In genomic region chr5:36659406-36659805, GRCh38 we compare ENCODE assay signal across 3 cellular contexts.
TF ChIP-seq lines count a peak whose summit lies in the region.

No MANE protein-coding gene starts in this region.

TF ChIP-seq in GM23338, 12 proteins besides CTCF, POLR2A, EP300 and RAD21 (continued from another document and continues in another):
- no peak for TF ChIP-seq NANOG (IDR thresholded peaks at IDR 0.05; ENCODE audit: borderline replicate concordance)
- no peak for TF ChIP-seq EZH2phosphoT487 (IDR thresholded peaks at IDR 0.05; ENCODE audit: unreplicated experiment)
- no peak for TF ChIP-seq ZNF114 (CRISPR knock-in tag; IDR thresholded peaks at IDR 0.05)
- no peak for TF ChIP-seq CREB1 (CRISPR knock-in tag; IDR thresholded peaks at IDR 0.05; ENCODE audit: low read depth)
- TF ChIP-seq ETS1 (IDR thresholded peaks at IDR 0.05), result no peak

TF ChIP-seq in K562, 482 proteins besides CTCF, POLR2A, EP300 and RAD21:
- TF ChIP-seq PHB2 (IDR thresholded peaks at IDR 0.05; ENCODE audit: low read depth), result no peak
- no peak for TF ChIP-seq LARP7 (IDR thresholded peaks at IDR 0.05)
- no peak for TF ChIP-seq DNMT1 (IDR thresholded peaks at IDR 0.05)
- TF ChIP-seq ZNF668 (CRISPR knock-in tag; IDR thresholded peaks at IDR 0.05), result no peak
- no peak for TF ChIP-seq ZBTB34 (CRISPR knock-in tag; IDR thresholded peaks at IDR 0.05)

TF ChIP-seq in SK-N-SH, 30 proteins besides CTCF, POLR2A, EP300 and RAD21 (continued from another document):
- no peak for TF ChIP-seq JUND (IDR thresholded peaks at IDR 0.05)
- TF ChIP-seq SIN3A (IDR thresholded peaks at IDR 0.05; ENCODE audit: borderline replicate concordance, low read depth, low read length), result no peak
- TF ChIP-seq TCF12 (IDR thresholded peaks at IDR 0.05), result no peak
